ENCODE assay signal across 1 cellular context in the genomic region with DNA sequence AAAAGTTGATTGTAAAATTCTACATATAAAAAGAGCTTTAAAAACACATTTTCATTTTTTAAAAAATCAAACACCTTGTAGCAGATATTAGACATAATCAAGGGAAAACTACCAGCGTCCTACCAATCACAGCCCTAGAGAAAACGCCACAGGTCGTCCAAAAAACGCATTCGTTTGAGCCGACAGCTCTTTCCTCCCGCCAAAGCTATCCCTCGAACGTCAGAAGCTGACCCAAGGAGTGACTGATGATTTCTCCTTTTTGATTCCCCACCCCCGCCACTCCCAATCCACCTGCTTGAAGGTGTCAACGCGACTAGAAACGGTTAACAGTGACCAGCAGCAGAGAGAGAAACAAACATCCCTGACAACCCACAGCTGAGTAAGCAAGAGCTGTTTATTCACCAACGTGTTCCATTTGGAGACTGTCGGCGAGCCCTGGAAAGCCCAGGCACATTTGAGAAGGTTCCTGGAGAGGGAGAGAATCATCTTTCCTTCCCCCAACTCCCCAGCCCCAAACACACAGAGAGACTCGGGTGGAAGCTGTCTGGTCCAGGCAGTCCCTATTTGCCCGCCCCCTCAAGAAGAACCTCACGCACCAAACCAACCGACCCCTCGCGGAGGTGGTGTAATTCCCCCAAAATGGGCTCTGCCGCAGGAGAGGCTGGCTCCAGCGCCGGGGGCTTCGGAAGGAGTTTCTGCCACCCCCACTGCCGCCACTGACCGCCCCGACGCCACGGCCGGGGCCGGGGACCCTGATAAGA.
A peak's percentile ranks its signal among the peaks of the same experiment; 100 is the strongest.
TF ChIP-seq lines count a peak whose summit lies in the region.

No MANE protein-coding gene starts in this region.

TF ChIP-seq in GM12878, 131 proteins besides CTCF, POLR2A, EP300 and RAD21 (continued from another document):
- 0 out of 2 replicates have a peak, but pooled peaks have one; percentile 39 for TF ChIP-seq MXI1 (IDR thresholded peaks at IDR 0.05; ENCODE audit: low read depth, low read length)
- TF ChIP-seq NFXL1 (IDR thresholded peaks at IDR 0.05; ENCODE audit: borderline replicate concordance): no peak
- TF ChIP-seq, protein P1, sequence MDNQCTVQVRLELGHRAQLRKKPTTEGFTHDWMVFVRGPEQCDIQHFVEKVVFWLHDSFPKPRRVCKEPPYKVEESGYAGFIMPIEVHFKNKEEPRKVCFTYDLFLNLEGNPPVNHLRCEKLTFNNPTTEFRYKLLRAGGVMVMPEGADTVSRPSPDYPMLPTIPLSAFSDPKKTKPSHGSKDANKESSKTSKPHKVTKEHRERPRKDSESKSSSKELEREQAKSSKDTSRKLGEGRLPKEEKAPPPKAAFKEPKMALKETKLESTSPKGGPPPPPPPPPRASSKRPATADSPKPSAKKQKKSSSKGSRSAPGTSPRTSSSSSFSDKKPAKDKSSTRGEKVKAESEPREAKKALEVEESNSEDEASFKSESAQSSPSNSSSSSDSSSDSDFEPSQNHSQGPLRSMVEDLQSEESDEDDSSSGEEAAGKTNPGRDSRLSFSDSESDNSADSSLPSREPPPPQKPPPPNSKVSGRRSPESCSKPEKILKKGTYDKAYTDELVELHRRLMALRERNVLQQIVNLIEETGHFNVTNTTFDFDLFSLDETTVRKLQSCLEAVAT (IDR thresholded peaks at IDR 0.05): peak; percentile 30; the same call in 1 of the 2 replicates
- TF ChIP-seq RBBP5 (conservative IDR thresholded peaks at IDR 0.05): no peak
- TF ChIP-seq RCOR1 (conservative IDR thresholded peaks at IDR 0.05; ENCODE audit: low read depth, low read length): no peak
- TF ChIP-seq STAT3 (IDR thresholded peaks at IDR 0.05; ENCODE audit: low read depth, low read length): no peak
- no peak for TF ChIP-seq NR2C1 (IDR thresholded peaks at IDR 0.05)
- no peak for TF ChIP-seq CHD2 (IDR thresholded peaks at IDR 0.05; ENCODE audit: borderline replicate concordance, low read depth, low read length)
- no peak for TF ChIP-seq ATF7 (IDR thresholded peaks at IDR 0.05; ENCODE audit: low read depth)
- TF ChIP-seq ESRRA (IDR thresholded peaks at IDR 0.05; ENCODE audit: low read length): no peak
- no peak for TF ChIP-seq YBX1 (IDR thresholded peaks at IDR 0.05)
- TF ChIP-seq ZNF24 (IDR thresholded peaks at IDR 0.05): no peak
- no peak for TF ChIP-seq TCF7 (IDR thresholded peaks at IDR 0.05; ENCODE audit: borderline replicate concordance)
- TF ChIP-seq FOXM1 (IDR thresholded peaks at IDR 0.05; ENCODE audit: low read depth, low read length): no peak
- TF ChIP-seq WRNIP1 (IDR thresholded peaks at IDR 0.05; ENCODE audit: borderline replicate concordance, low read depth, low read length): no peak
- TF ChIP-seq, protein P2, sequence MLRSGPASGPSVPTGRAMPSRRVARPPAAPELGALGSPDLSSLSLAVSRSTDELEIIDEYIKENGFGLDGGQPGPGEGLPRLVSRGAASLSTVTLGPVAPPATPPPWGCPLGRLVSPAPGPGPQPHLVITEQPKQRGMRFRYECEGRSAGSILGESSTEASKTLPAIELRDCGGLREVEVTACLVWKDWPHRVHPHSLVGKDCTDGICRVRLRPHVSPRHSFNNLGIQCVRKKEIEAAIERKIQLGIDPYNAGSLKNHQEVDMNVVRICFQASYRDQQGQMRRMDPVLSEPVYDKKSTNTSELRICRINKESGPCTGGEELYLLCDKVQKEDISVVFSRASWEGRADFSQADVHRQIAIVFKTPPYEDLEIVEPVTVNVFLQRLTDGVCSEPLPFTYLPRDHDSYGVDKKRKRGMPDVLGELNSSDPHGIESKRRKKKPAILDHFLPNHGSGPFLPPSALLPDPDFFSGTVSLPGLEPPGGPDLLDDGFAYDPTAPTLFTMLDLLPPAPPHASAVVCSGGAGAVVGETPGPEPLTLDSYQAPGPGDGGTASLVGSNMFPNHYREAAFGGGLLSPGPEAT (IDR thresholded peaks at IDR 0.05; ENCODE audit: low read depth): no peak
- no peak for TF ChIP-seq POLR2AphosphoS2 (IDR thresholded peaks at IDR 0.05; ENCODE audit: low read depth, low read length)
- TF ChIP-seq SPI1 (IDR thresholded peaks at IDR 0.05; ENCODE audit: borderline replicate concordance, insufficient read depth, low read depth, low read length): no peak
- no peak for TF ChIP-seq SIN3A (IDR thresholded peaks at IDR 0.05; ENCODE audit: low read depth, low read length)
- TF ChIP-seq ETV6 (conservative IDR thresholded peaks at IDR 0.05 in 1 of 2, IDR thresholded peaks at IDR 0.05 in 1 of 2; ENCODE audit: borderline replicate concordance in 1 of 2, low read depth in 1 of 2): no peak
- no peak for TF ChIP-seq HDAC2 (IDR thresholded peaks at IDR 0.05)
- no peak for TF ChIP-seq SUZ12 (IDR thresholded peaks at IDR 0.05; ENCODE audit: unreplicated experiment)
- no peak for TF ChIP-seq POU2F2 (IDR thresholded peaks at IDR 0.05; ENCODE audit: borderline replicate concordance, low read depth, low read length)
- no peak for TF ChIP-seq PML (IDR thresholded peaks at IDR 0.05; ENCODE audit: low read length)
- no peak for TF ChIP-seq LARP7 (IDR thresholded peaks at IDR 0.05)
- no peak; the same call in 1 of the 2 replicates for TF ChIP-seq GATAD2B (conservative IDR thresholded peaks at IDR 0.05; ENCODE audit: low read depth)
- no peak for TF ChIP-seq TAF1 (IDR thresholded peaks at IDR 0.05; ENCODE audit: borderline replicate concordance, low read depth, low read length)
- no peak for TF ChIP-seq ASH2L (IDR thresholded peaks at IDR 0.05; ENCODE audit: borderline replicate concordance, low read depth)
- TF ChIP-seq NFIC (IDR thresholded peaks at IDR 0.05; ENCODE audit: low read depth, low read length): no peak
- TF ChIP-seq CBFB (IDR thresholded peaks at IDR 0.05; ENCODE audit: low read depth): no peak
- TF ChIP-seq DPF2 (IDR thresholded peaks at IDR 0.05): no peak
- no peak for TF ChIP-seq RAD51 (IDR thresholded peaks at IDR 0.05)
- TF ChIP-seq BACH1 (IDR thresholded peaks at IDR 0.05; ENCODE audit: borderline replicate concordance): 0 out of 2 replicates have a peak, but pooled peaks have one; percentile 17
- TF ChIP-seq SRF (IDR thresholded peaks at IDR 0.05; ENCODE audit: low read depth in 2 of 2, low read length in 2 of 2): no peak
- TF ChIP-seq SREBF2 (IDR thresholded peaks at IDR 0.05; ENCODE audit: low read length): no peak
- TF ChIP-seq MEF2B (IDR thresholded peaks at IDR 0.05; ENCODE audit: partially characterized antibody, poor library complexity, severe bottlenecking): no peak
- TF ChIP-seq BHLHE40 (IDR thresholded peaks at IDR 0.05; ENCODE audit: borderline replicate concordance in 1 of 2, low read depth in 2 of 2, low read length in 1 of 2): no peak
- TF ChIP-seq, protein P3, sequence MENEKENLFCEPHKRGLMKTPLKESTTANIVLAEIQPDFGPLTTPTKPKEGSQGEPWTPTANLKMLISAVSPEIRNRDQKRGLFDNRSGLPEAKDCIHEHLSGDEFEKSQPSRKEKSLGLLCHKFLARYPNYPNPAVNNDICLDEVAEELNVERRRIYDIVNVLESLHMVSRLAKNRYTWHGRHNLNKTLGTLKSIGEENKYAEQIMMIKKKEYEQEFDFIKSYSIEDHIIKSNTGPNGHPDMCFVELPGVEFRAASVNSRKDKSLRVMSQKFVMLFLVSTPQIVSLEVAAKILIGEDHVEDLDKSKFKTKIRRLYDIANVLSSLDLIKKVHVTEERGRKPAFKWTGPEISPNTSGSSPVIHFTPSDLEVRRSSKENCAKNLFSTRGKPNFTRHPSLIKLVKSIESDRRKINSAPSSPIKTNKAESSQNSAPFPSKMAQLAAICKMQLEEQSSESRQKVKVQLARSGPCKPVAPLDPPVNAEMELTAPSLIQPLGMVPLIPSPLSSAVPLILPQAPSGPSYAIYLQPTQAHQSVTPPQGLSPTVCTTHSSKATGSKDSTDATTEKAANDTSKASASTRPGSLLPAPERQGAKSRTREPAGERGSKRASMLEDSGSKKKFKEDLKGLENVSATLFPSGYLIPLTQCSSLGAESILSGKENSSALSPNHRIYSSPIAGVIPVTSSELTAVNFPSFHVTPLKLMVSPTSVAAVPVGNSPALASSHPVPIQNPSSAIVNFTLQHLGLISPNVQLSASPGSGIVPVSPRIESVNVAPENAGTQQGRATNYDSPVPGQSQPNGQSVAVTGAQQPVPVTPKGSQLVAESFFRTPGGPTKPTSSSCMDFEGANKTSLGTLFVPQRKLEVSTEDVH (IDR thresholded peaks at IDR 0.05; ENCODE audit: low read depth, partially characterized antibody): no peak
- no peak for TF ChIP-seq SMC3 (IDR thresholded peaks at IDR 0.05; ENCODE audit: borderline replicate concordance, low read length)
